ENCODE assay signal across 33 cellular contexts in the genomic region with DNA sequence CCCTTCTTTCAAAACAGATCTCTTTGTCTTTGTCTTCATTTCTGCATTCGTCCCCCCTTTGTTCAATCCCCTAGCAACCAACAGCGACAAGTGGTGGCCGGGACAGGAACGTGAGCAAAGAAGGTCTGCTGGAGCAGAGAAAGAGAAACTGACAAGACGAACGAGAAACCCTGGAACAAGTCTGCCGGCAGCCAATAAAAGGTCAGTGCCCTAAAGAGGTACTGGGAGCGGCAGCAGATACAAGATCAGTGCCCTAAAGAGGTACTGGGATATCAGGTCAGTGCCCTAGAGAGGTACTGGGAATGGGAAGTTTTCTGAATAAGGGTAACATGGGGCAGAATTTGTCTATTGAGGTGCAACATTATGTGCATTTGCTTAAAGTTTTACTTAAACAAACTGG. TPM values are rescaled to one million over a fixed set of nuclear protein-coding genes. Genes with fewer than 3 reads are reported as not detected.
"Had no signal": no experiment of that assay in that cellular context is flagged by ENCODE, and none has a peak within 500 bp of the region (broad histone marks: within the 10 kb centered on the region; RNA-seq: fewer than 3 reads in every experiment).

No MANE protein-coding gene starts in this region.

- H3K9me3 ChIP-seq: Peyer's patch, SJSA1 had no signal

- H3K27ac Mint-ChIP-seq: activated CD4-positive, alpha-beta T cell treated with anti-CD3 and anti-CD28 coated beads, Interleukin-2, amount 10 ng/mL, durations not matched to agents 7 days and 5 days; activated naive CD4-positive, alpha-beta T cell treated with anti-CD3 and anti-CD28 coated beads, Interleukin-2, amount 10 ng/mL, durations not matched to agents 7 days and 5 days; activated naive CD8-positive, alpha-beta T cell; T-helper 1 cell treated with Interleukin-12 subunit alpha and Interleukin-12 subunit beta and Interleukin-4 antibody, amounts not matched to agents 30 μg/mL and 1 μg/mL, for 36 hours; T-helper 2 cell treated with Interferon-gamma antibody and Interleukin-4, amounts not matched to agents 5 μg/mL and 100 μg/mL, for 36 hours had no signal

- H3K27me3 ChIP-seq: brain microvascular endothelial cell, Peyer's patch had no signal

- H3K27ac ChIP-seq: brain microvascular endothelial cell, KMS-11, SJSA1 had no signal

- H3K4me3 Mint-ChIP-seq: activated CD4-positive, alpha-beta T cell treated with anti-CD3 and anti-CD28 coated beads, Interleukin-2, amount 10 ng/mL, durations not matched to agents 7 days and 5 days; activated naive CD4-positive, alpha-beta T cell treated with anti-CD3 and anti-CD28 coated beads, Interleukin-2, amount 10 ng/mL, durations not matched to agents 7 days and 5 days; activated naive CD8-positive, alpha-beta T cell; T-helper 1 cell treated with Interleukin-12 subunit alpha and Interleukin-12 subunit beta and Interleukin-4 antibody, amounts not matched to agents 30 μg/mL and 1 μg/mL, for 36 hours; T-helper 2 cell treated with Interferon-gamma antibody and Interleukin-4, amounts not matched to agents 5 μg/mL and 100 μg/mL, for 36 hours had no signal

- H3K9ac ChIP-seq: KMS-11, SK-N-SH had no signal

- H3K27me3 Mint-ChIP-seq: activated CD4-positive, alpha-beta T cell treated with anti-CD3 and anti-CD28 coated beads, Interleukin-2, amount 10 ng/mL, durations not matched to agents 7 days and 5 days; activated naive CD8-positive, alpha-beta T cell had no signal

- H3K4me1 ChIP-seq: Peyer's patch, SJSA1 had no signal

- DNase-seq: activated CD4-positive, alpha-beta T cell treated with anti-CD3 and anti-CD28 coated beads, Interleukin-2, amount 10 ng/mL, durations not matched to agents 7 days and 5 days; activated CD4-positive, alpha-beta T cell treated with anti-CD3 and anti-CD28 coated beads, Interleukin-2, amount 50 U/mL, for 48 hours; activated CD8-positive, alpha-beta memory T cell treated with anti-CD3 and anti-CD28 coated beads, Interleukin-2, amount 50 U/mL, for 4 hours; activated effector memory CD4-positive, alpha-beta T cell treated with Interleukin-2 at 50 U/mL for 16 hours; activated naive CD4-positive, alpha-beta T cell treated with anti-CD3 and anti-CD28 coated beads, Interleukin-2, amount 10 ng/mL, durations not matched to agents 7 days and 5 days; activated T-cell treated with anti-CD3 and anti-CD28 coated beads, Interleukin-2, amount 50 U/mL, for 48 hours; amniotic stem cell; aorta; brain microvascular endothelial cell; MM.1S; NCI-H1092 treated with DMSO at 0.1 percent for 48 hours; NCI-H1417; NCI-H146; NCI-H187; NCI-H2081; NCI-H2171 treated with DMSO at 0.1 percent for 48 hours; NCI-H2227 treated with DMSO at 0.1 percent for 48 hours; NCI-H446; NCI-H510A treated with DMSO at 0.1 percent for 48 hours; NCI-H526 treated with DMSO at 0.1 percent for 48 hours; NCI-H774; NK-92 treated with Interleukin-12 subunit alpha and Interleukin-12 subunit beta, amount 100 ng/mL, for 24 hours; PC-3; RPMI8226; SHP77 treated with DMSO at 0.1 percent for 48 hours; SK-N-SH had no signal

- H3K9me3 Mint-ChIP-seq: T-helper 1 cell treated with Interleukin-12 subunit alpha and Interleukin-12 subunit beta and Interleukin-4 antibody, amounts not matched to agents 30 μg/mL and 1 μg/mL, for 36 hours; T-helper 2 cell treated with Interferon-gamma antibody and Interleukin-4, amounts not matched to agents 5 μg/mL and 100 μg/mL, for 36 hours had no signal

- H3K4me2 ChIP-seq: KMS-11, SK-N-SH had no signal

- ATAC-seq: PC-3 had no signal

- H3K36me3 Mint-ChIP-seq: activated naive CD4-positive, alpha-beta T cell treated with anti-CD3 and anti-CD28 coated beads, Interleukin-2, amount 10 ng/mL, durations not matched to agents 7 days and 5 days; activated naive CD8-positive, alpha-beta T cell had no signal

- H3K36me3 ChIP-seq: brain microvascular endothelial cell, Peyer's patch, SJSA1 had no signal

- H3K4me3 ChIP-seq: Peyer's patch, SJSA1 had no signal

RNA-seq across cellular contexts. Expression of gene CD300LD, which starts 7.4 kb away (rescaled TPM):
- total RNA-seq: aorta, LHCN-M2, PC-3, Peyer's patch, SJSA1 had no signal
- polyA plus RNA-seq: SK-N-SH had no signal

RNA-seq across cellular contexts. Expression of gene CD300H, which starts 17.4 kb away (rescaled TPM):
- total RNA-seq: activated CD4-positive, alpha-beta T cell treated with anti-CD3 and anti-CD28 coated beads, Interleukin-2, amount 10 ng/mL, durations not matched to agents 7 days and 5 days; aorta; LHCN-M2; PC-3; Peyer's patch; SJSA1 had no signal
- polyA plus RNA-seq: aorta, SK-N-SH had no signal

RNA-seq across cellular contexts. Expression of gene CD300C, which starts 38.8 kb away (rescaled TPM):
- total RNA-seq: LHCN-M2, PC-3, Peyer's patch, SJSA1 had no signal
- polyA plus RNA-seq: SK-N-SH had no signal

RNA-seq across cellular contexts. Expression of gene CD300E, which starts 38.8 kb away (rescaled TPM):
- total RNA-seq: activated CD4-positive, alpha-beta T cell treated with anti-CD3 and anti-CD28 coated beads, Interleukin-2, amount 10 ng/mL, durations not matched to agents 7 days and 5 days; LHCN-M2; PC-3; Peyer's patch; SJSA1 had no signal
- polyA plus RNA-seq: SK-N-SH had no signal

RNA-seq across cellular contexts. Expression of gene CD300LB, which starts 53.4 kb away (rescaled TPM):
- total RNA-seq: activated CD4-positive, alpha-beta T cell treated with anti-CD3 and anti-CD28 coated beads, Interleukin-2, amount 10 ng/mL, durations not matched to agents 7 days and 5 days; LHCN-M2; PC-3; Peyer's patch; SJSA1 had no signal
- polyA plus RNA-seq: SK-N-SH had no signal
